ENCODE assay signal across 8 cellular contexts in the genomic region with DNA sequence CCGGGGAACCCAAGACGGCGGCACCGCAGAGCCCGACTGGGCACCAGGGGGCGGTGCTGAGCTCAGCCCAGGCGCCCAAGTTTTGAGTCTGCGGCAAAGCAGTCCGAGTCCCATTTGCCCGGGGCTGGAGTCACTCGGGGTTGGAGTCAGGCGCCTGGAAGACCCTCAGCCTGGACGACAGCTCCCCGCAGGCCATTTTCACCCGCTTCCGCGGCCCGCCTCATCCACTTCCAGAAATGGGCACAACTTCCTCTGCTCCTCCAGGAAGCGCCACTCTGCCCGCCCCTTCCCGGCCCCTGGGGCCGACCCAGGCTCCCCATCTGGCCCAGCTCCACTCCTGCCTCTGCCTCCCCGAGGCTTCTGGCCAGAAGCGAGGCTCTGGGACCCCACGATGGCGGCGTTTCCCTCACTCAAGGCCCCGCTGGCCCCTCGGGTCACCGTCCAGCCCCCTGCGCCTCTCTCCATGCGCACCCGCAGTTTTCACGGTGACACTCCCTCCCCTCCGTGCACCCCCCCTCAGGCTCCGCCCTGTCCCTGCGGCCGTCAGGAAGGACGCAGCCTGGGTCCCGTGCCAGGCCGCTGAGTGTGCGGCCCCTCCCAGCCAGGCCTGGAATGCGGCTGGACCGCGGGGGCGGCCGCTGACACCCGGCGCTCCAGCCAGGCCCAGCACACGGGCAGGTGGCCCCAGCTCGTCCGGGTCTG. TPM values are rescaled to one million over a fixed set of nuclear protein-coding genes. Genes with fewer than 3 reads are reported as not detected.
DNase-seq lines count a peak whose midpoint lies in the region; TF ChIP-seq lines count a peak whose summit lies in the region.

No MANE protein-coding gene starts in this region.

- H3K36me3 ChIP-seq in BJ (ENCODE audit: control insufficient read depth, insufficient read depth, low read length): peaks cover 8% of the 10 kb centered on the region
- H3K36me3 ChIP-seq in stomach: peaks cover 12 to 13% (median 12%) of the 10 kb centered on the region in 4 donors

- H3K27me3 Mint-ChIP-seq in nephron (ENCODE audit: low read depth): no peaks in the 10 kb centered on the region

- H3K4me1 ChIP-seq in stomach: peaks cover 42 to 56% (median 47%) of the 10 kb centered on the region in 4 donors

- WGBS in stomach, 5 donors: 0 to 2% (median 0%) methylated on average over 43 to 52 of the region's 52 CpGs

- no peaks in the 10 kb centered on the region for H3K9me3 ChIP-seq in stomach

- H3K27ac ChIP-seq in stomach: peak overlapping the region; percentile 98 to 100 (median 99)

- no peaks in the 10 kb centered on the region for H3K27me3 ChIP-seq in BJ (ENCODE audit: control insufficient read depth, insufficient read depth, low read length)
- H3K27me3 ChIP-seq in stomach: no peaks in the 10 kb centered on the region

- DNase-seq in BJ (ENCODE audit: low read depth) (peak; percentile 59), GM19238 (ENCODE audit: insufficient read length, low spot score) (peak; percentile 69), KG1 (lab: John Stamatoyannopoulos, UW) (peak; percentile 67), RPMI8226 (peak; percentile 91), activated gamma-delta T cell (lab: John Stamatoyannopoulos, UW) (peak; percentile 59), fibroblast of the aortic adventitia (ENCODE audit: low read depth) (peak; percentile 91), stomach (peak; percentile 95)

- peaks cover 6% of the 10 kb centered on the region for H3K36me3 Mint-ChIP-seq in nephron (ENCODE audit: low read depth)

- peak; percentile 99 for TF ChIP-seq CTCF in BJ (IDR thresholded peaks at IDR 0.05; ENCODE audit: insufficient read depth, low read depth, low read length)
- TF ChIP-seq CTCF in fibroblast of the aortic adventitia (IDR thresholded peaks at IDR 0.05; ENCODE audit: insufficient read depth, low read length): peak; percentile 98
- peak; percentile 91 to 98 (median 96) for TF ChIP-seq CTCF in nephron (IDR thresholded peaks at IDR 0.05; ENCODE audit: unreplicated experiment in 3 of 3)
- peak in 6 of 7 experiments; percentile 4 to 96 (median 89) for TF ChIP-seq CTCF in stomach (IDR thresholded peaks at IDR 0.05)

- H3K9me3 Mint-ChIP-seq in nephron: no peaks in the 10 kb centered on the region

- TF ChIP-seq EP300 in stomach (IDR thresholded peaks at IDR 0.05): no peak

- peak in 2 of 4 donors; percentile 81 to 93 for TF ChIP-seq POLR2A in stomach (IDR thresholded peaks at IDR 0.05)

- CTCF ChIA-PET in BJ (lab: Yijun Ruan, JAX): interaction anchor here (0.6 to 3.3 kb wide), 22 partner anchors 9 to 183 kb away, joined by 3 to 20 read pairs (median 4); a partner anchor contains a TSS

- H3K4me3 ChIP-seq in BJ (ENCODE audit: low read depth, low read length): peak overlapping the region; percentile 55
- H3K4me3 ChIP-seq in fibroblast of the aortic adventitia (ENCODE audit: low read depth, low read length): peak overlapping the region; percentile 75
- peak overlapping the region; percentile 42 to 63 (median 54) for H3K4me3 ChIP-seq in stomach

- intact Hi-C loops in stomach (cut with DNase I; ENCODE audit: low total_unique reads): no loop called here

- H3K4me1 Mint-ChIP-seq in nephron: peaks cover 43% of the 10 kb centered on the region

- POLR2A ChIA-PET in BJ (lab: Charles Lee): interaction anchor here (0.6 to 1.0 kb wide), 4 partner anchors 14 to 222 kb away, joined by 3 to 20 read pairs (median 7); a partner anchor contains a TSS

- peak overlapping the region; percentile 79 to 86 (median 83) for H3K4me3 Mint-ChIP-seq in nephron

- H3K27ac Mint-ChIP-seq in nephron: peak overlapping the region; percentile 98 to 99 (median 99)

RNA-seq across cellular contexts. Expression of a gene that starts 4.9 kb away (rescaled TPM):
- polyA plus RNA-seq in BJ (2011; rRNA removed) (14.5 and 21.9 TPM in 2 replicates), stomach (10 to 100 TPM; 11.2 to 36.5 (median 25.2) TPM)
- 3.5 and 4.2 TPM in 2 replicates for polyA minus RNA-seq in BJ (2011; rRNA and poly(A)+ RNA removed)
- total RNA-seq in fibroblast of the aortic adventitia (ENCODE audit: low replicate concordance) (13.8 and 18.2 TPM in 2 replicates), stomach (10 to 100 TPM in 1 of 5 donors, 1 to 10 TPM in 3, not detected in 1; 8.6 to 16.8 (median 9.7) TPM)

RNA-seq across cellular contexts. Expression of a gene that starts 7.7 kb away (rescaled TPM):
- polyA plus RNA-seq in BJ (2011; rRNA removed) (1.9 and 2.4 TPM in 2 replicates), stomach (1 to 10 TPM; 1.6 to 2.7 (median 2.1) TPM)
- 1.0 and 1.3 TPM in 2 replicates for polyA minus RNA-seq in BJ (2011; rRNA and poly(A)+ RNA removed)
- total RNA-seq in fibroblast of the aortic adventitia (ENCODE audit: low replicate concordance) (2.0 and 10.2 TPM in 2 replicates), stomach (1 to 10 TPM in 4 of 5 donors, not detected in 1; 4.3 to 8.6 (median 6.3) TPM)

RNA-seq across cellular contexts. Expression of a gene that starts 23.2 kb away (rescaled TPM):
- polyA plus RNA-seq in BJ (2011; rRNA removed) (20.1 and 22.3 TPM in 2 replicates), stomach (10 to 100 TPM; 16.8 to 29.4 (median 25.9) TPM)
- polyA minus RNA-seq in BJ (2011; rRNA and poly(A)+ RNA removed): 29.3 and 42.9 TPM in 2 replicates
- total RNA-seq in fibroblast of the aortic adventitia (ENCODE audit: low replicate concordance) (6.2 and 24.4 TPM in 2 replicates), stomach (10 to 100 TPM in 4 of 5 donors, 1 to 10 TPM in 1; 6.2 to 41.4 (median 32.5) TPM)

RNA-seq across cellular contexts. Expression of a gene that starts 30.9 kb away (rescaled TPM):
- polyA plus RNA-seq in BJ (2011; rRNA removed) (0.10 and 0.21 TPM in 2 replicates), stomach (under 1 TPM; 0.05 to 0.46 (median 0.12) TPM)
- polyA minus RNA-seq in BJ (2011; rRNA and poly(A)+ RNA removed): 0.05 TPM in 1 of 2 replicates, not detected in the other
- total RNA-seq in fibroblast of the aortic adventitia (ENCODE audit: low replicate concordance) (0.18 TPM in 1 of 2 replicates, not detected in the other), stomach (not detected)

RNA-seq across cellular contexts. Expression of a gene that starts 44.6 kb away (rescaled TPM):
- polyA plus RNA-seq in BJ (2011; rRNA removed): 41.5 and 71.4 TPM in 2 replicates
- 16.2 and 26.7 TPM in 2 replicates for polyA minus RNA-seq in BJ (2011; rRNA and poly(A)+ RNA removed)
- total RNA-seq in fibroblast of the aortic adventitia (ENCODE audit: low replicate concordance): 71.5 and 77.2 TPM in 2 replicates
- 100 to 1,000 TPM in 4 of 5 donors, 10 to 100 TPM in 1; 54.3 to 561 (median 121) TPM for total RNA-seq in stomach
- 100 to 1,000 TPM; 247 to 492 (median 288) TPM for polyA plus RNA-seq in stomach

Comparison
In these comparisons a context has a peak if more than half of its experiments do, and no peak if none do; other contexts are left out.
1. Peak in every context shown above with its lines: DNase-seq, H3K4me3 ChIP-seq and H3K27ac ChIP-seq.